Comparison of ENCODE assay signal across 8 cellular contexts in genomic region chr1:203304391-203304918, GRCh38. TPM values are rescaled to one million over a fixed set of nuclear protein-coding genes. Genes with fewer than 3 reads are reported as not detected.
DNase-seq lines count a peak whose midpoint lies in the region; ATAC-seq and TF ChIP-seq lines count a peak whose summit lies in the region.

No MANE protein-coding gene starts in this region.

- H2AK5ac ChIP-seq in mesendoderm (ENCODE audit: low read length) = no peak overlapping the region

- H3K4ac ChIP-seq in mesendoderm (ENCODE audit: low read depth, low read length) = no peak overlapping the region

- no peaks in the 10 kb centered on the region for H3K79me2 ChIP-seq in mesendoderm (ENCODE audit: control insufficient read depth, insufficient read depth, low read length)

- H3K23ac ChIP-seq in mesendoderm (ENCODE audit: low read length) = no peak overlapping the region

- H3K56ac ChIP-seq in mesendoderm (ENCODE audit: low read length) = peak overlapping the region; percentile 86

- peak overlapping the region; percentile 97 for H3K4me3 Mint-ChIP-seq in activated naive CD8-positive, alpha-beta T cell treated with anti-CD3 and anti-CD28 coated beads, Interleukin-2, amount 50 U/mL, for 24 hours

- H3K9ac ChIP-seq in mesendoderm (ENCODE audit: low read length) = peak overlapping the region; percentile 69

- no peak overlapping the region for H4K5ac ChIP-seq in mesendoderm (ENCODE audit: low read length)

- no peaks in the 10 kb centered on the region for H3K27me3 Mint-ChIP-seq in activated naive CD8-positive, alpha-beta T cell treated with anti-CD3 and anti-CD28 coated beads, Interleukin-2, amount 50 U/mL, for 24 hours

- H3K36me3 ChIP-seq in heart right ventricle = peaks cover 0 to 27% (median 26%) of the 10 kb centered on the region in 9 donors
- H3K36me3 ChIP-seq in mesendoderm (ENCODE audit: control insufficient read depth, insufficient read depth, low read length) = no peaks in the 10 kb centered on the region
- peaks cover 5 to 26% (median 19%) of the 10 kb centered on the region in 4 donors for H3K36me3 ChIP-seq in upper lobe of left lung

- H3K4me3 ChIP-seq in heart right ventricle (peak overlapping the region in 7 of 10 donors; percentile 46 to 100 (median 94)), mesendoderm (ENCODE audit: low read length) (no peak overlapping the region), upper lobe of left lung (peak overlapping the region in 3 of 4 donors; percentile 61 to 91 (median 72))

- no peak for DNase-seq in heart right ventricle
- DNase-seq in Right ventricle myocardium superior = no peak
- no peak for DNase-seq in activated naive CD8-positive, alpha-beta T cell treated with anti-CD3 and anti-CD28 coated beads, Interleukin-2, amount 50 U/mL, for 24 hours
- DNase-seq in mesendoderm = no peak
- no peak for DNase-seq in upper lobe of left lung

- H3K4me1 Mint-ChIP-seq in activated naive CD8-positive, alpha-beta T cell treated with anti-CD3 and anti-CD28 coated beads, Interleukin-2, amount 50 U/mL, for 24 hours = peaks cover 62% of the 10 kb centered on the region

- H2BK120ac ChIP-seq in mesendoderm (ENCODE audit: low read depth, low read length) = no peak overlapping the region

- no peak overlapping the region for H2BK15ac ChIP-seq in mesendoderm (replicated peaks; ENCODE audit: low read depth)

- intact Hi-C loops in heart right ventricle (cut with DNase I) (no loop called here), Right ventricle myocardium superior (cut with DNase I) (no loop called here)

- H3K27ac Mint-ChIP-seq in activated naive CD8-positive, alpha-beta T cell treated with anti-CD3 and anti-CD28 coated beads, Interleukin-2, amount 50 U/mL, for 24 hours = peak overlapping the region; percentile 99

- no peak overlapping the region for H3K18ac ChIP-seq in mesendoderm (ENCODE audit: low read length)

- TF ChIP-seq CTCF in heart right ventricle (IDR thresholded peaks at IDR 0.05) (no peak), upper lobe of left lung (IDR thresholded peaks at IDR 0.05) (no peak)

- no peak for TF ChIP-seq EP300 in upper lobe of left lung (IDR thresholded peaks at IDR 0.05)

- H3K27me3 ChIP-seq in heart right ventricle (no peaks in the 10 kb centered on the region), mesendoderm (ENCODE audit: insufficient read depth, low read length, poor library complexity) (no peaks in the 10 kb centered on the region), upper lobe of left lung (no peaks in the 10 kb centered on the region)

- peak overlapping the region; percentile 69 for H3K4me2 ChIP-seq in mesendoderm (ENCODE audit: low read length)

- no peaks in the 10 kb centered on the region for H3K79me1 ChIP-seq in mesendoderm (ENCODE audit: low read length)

- H3K9me3 ChIP-seq in heart right ventricle = no peaks in the 10 kb centered on the region
- no peaks in the 10 kb centered on the region for H3K9me3 ChIP-seq in upper lobe of left lung

- 87 to 88% methylated on average over 9 of the region's 9 CpGs for WGBS in heart right ventricle, 2 donors
- no CpG with 5 or more reads among the region's 9 CpGs for WGBS in mesendoderm (ENCODE audit: extremely low coverage, insufficient coverage, low lambda C conversion rate)
- 64 to 68% methylated on average over 9 of the region's 9 CpGs for WGBS in upper lobe of left lung, 2 donors

- H3K4me1 ChIP-seq in heart right ventricle (peaks cover 6 to 52% (median 36%) of the 10 kb centered on the region in 9 donors), mesendoderm (ENCODE audit: control insufficient read depth, low read depth, low read length) (peaks cover 19% of the 10 kb centered on the region), upper lobe of left lung (peaks cover 31 to 35% (median 34%) of the 10 kb centered on the region in 4 donors)

- peaks cover 36% of the 10 kb centered on the region for H3K36me3 Mint-ChIP-seq in activated naive CD8-positive, alpha-beta T cell treated with anti-CD3 and anti-CD28 coated beads, Interleukin-2, amount 50 U/mL, for 24 hours (ENCODE audit: low read depth)

- ATAC-seq in heart right ventricle = no peak
- ATAC-seq in Right ventricle myocardium superior (ENCODE audit: poor library complexity) = no peak
- ATAC-seq in activated naive CD8-positive, alpha-beta T cell treated with anti-CD3 and anti-CD28 coated beads, Interleukin-2, amount 50 U/mL, for 24 hours = no peak
- ATAC-seq in upper lobe of left lung (ENCODE audit: low FRiP score in 2 of 2) = no peak
- no peak for ATAC-seq in GM21447 (IDR thresholded peaks at IDR 0.05; ENCODE audit: unreplicated experiment)
- no peak for ATAC-seq in GM19324 (IDR thresholded peaks at IDR 0.05; ENCODE audit: low FRiP score, unreplicated experiment)
- no peak for ATAC-seq in HG03469 (IDR thresholded peaks at IDR 0.05; ENCODE audit: unreplicated experiment)

- peak overlapping the region; percentile 32 to 100 (median 99) for H3K27ac ChIP-seq in heart right ventricle
- H3K27ac ChIP-seq in mesendoderm (ENCODE audit: low read depth, low read length) = no peak overlapping the region
- peak overlapping the region; percentile 92 to 100 (median 99) for H3K27ac ChIP-seq in upper lobe of left lung

- no peak overlapping the region for H4K8ac ChIP-seq in mesendoderm (ENCODE audit: low read depth, low read length)

- no peak overlapping the region for H2BK5ac ChIP-seq in mesendoderm (ENCODE audit: low read length)

- TF ChIP-seq POLR2A in upper lobe of left lung (IDR thresholded peaks at IDR 0.05) = no peak

- no peaks in the 10 kb centered on the region for H3K9me3 Mint-ChIP-seq in activated naive CD8-positive, alpha-beta T cell treated with anti-CD3 and anti-CD28 coated beads, Interleukin-2, amount 50 U/mL, for 24 hours

RNA-seq across cellular contexts. Expression of gene BTG2, which starts 0.9 kb away (rescaled TPM):
- total RNA-seq in heart right ventricle (100 to 1,000 TPM in 3 of 10 donors, 10 to 100 TPM in 7; 26.4 to 349 (median 58.9) TPM), Right ventricle myocardium superior (40.5 TPM), upper lobe of left lung (100 to 1,000 TPM in 3 of 6 donors, 10 to 100 TPM in 3; 59.1 to 178 (median 104) TPM)
- polyA plus RNA-seq in heart right ventricle = 10 to 100 TPM; 28.3 to 49.6 TPM
- polyA plus RNA-seq in mesendoderm (2013, experiment 1 of 2) = 4.1 TPM
- 3.9 TPM for polyA plus RNA-seq in mesendoderm (2013, experiment 2 of 2)

RNA-seq across cellular contexts. Expression of gene FMOD, which starts 46.5 kb away (rescaled TPM):
- 10 to 100 TPM in 5 of 10 donors, 1 to 10 TPM in 5; 7.0 to 20.5 (median 10.7) TPM for total RNA-seq in heart right ventricle
- 10 to 100 TPM in 1 of 2 donors, 1 to 10 TPM in 1; 4.5 to 11.2 TPM for polyA plus RNA-seq in heart right ventricle
- total RNA-seq in Right ventricle myocardium superior = 5.9 TPM
- 0.45 TPM for polyA plus RNA-seq in mesendoderm (2013, experiment 1 of 2)
- 0.34 TPM for polyA plus RNA-seq in mesendoderm (2013, experiment 2 of 2)
- total RNA-seq in upper lobe of left lung = 10 to 100 TPM; 12.5 to 46.7 (median 25.4) TPM
